Comparison of ENCODE assay signal across 9 cellular contexts in genomic region chr14:77139540-77140342, GRCh38. TPM values are rescaled to one million over a fixed set of nuclear protein-coding genes. Genes with fewer than 3 reads are reported as not detected.
DNase-seq lines count a peak whose midpoint lies in the region; ATAC-seq and TF ChIP-seq lines count a peak whose summit lies in the region.
"Had no signal": no experiment of that assay in that cellular context is flagged by ENCODE, and none has a peak within 500 bp of the region (broad histone marks: within the 10 kb centered on the region; RNA-seq: fewer than 3 reads in every experiment).

No MANE protein-coding gene starts in this region.

- DNase-seq in G401 (ENCODE audit: low spot score) (peak; percentile 58), M059J (ENCODE audit: low read depth) (peak; percentile 22), omental fat pad (ENCODE audit: low spot score) (no peak), NCI-H2029 treated with DMSO at 0.1 percent for 48 hours (lab: John Stamatoyannopoulos, UW) (no peak)

- H3K36me3 Mint-ChIP-seq in nephron (ENCODE audit: low read depth), result no peaks in the 10 kb centered on the region

- H3K4me3 ChIP-seq in ectodermal cell (ENCODE audit: insufficient read depth, low read depth, low read length), result peak overlapping the region; percentile 34

- H3K4me1 ChIP-seq in ectodermal cell (ENCODE audit: control insufficient read depth, insufficient read depth, low read length), result peaks cover 22% of the 10 kb centered on the region

- peaks cover 91% of the 10 kb centered on the region for H3K27me3 Mint-ChIP-seq in nephron (ENCODE audit: low read depth)

- H3K27ac ChIP-seq in VCaP (no peak overlapping the region), ectodermal cell (ENCODE audit: insufficient read depth, low read depth, low read length, poor library complexity, severe bottlenecking) (no peak overlapping the region)
- H3K27ac ChIP-seq: tibial artery had no signal

- no peaks in the 10 kb centered on the region for H3K36me3 ChIP-seq in ectodermal cell (ENCODE audit: control insufficient read depth, insufficient read depth, low read length)
- H3K36me3 ChIP-seq: tibial artery had no signal

- peak overlapping the region; percentile 74 to 77 (median 74) for H3K4me3 Mint-ChIP-seq in nephron

- H3K27me3 ChIP-seq in ectodermal cell (ENCODE audit: control insufficient read depth, insufficient read depth, low read length, poor library complexity, severe bottlenecking), result peaks cover 65% of the 10 kb centered on the region

- H3K27ac Mint-ChIP-seq in nephron, result no peak overlapping the region

- WGBS in ectodermal cell, 2 experiments, result 5 to 6% methylated on average over 49 to 51 of the region's 51 CpGs

- TF ChIP-seq CTCF in VCaP (conservative IDR thresholded peaks at IDR 0.05) (peak; percentile 86), nephron (IDR thresholded peaks at IDR 0.05; ENCODE audit: unreplicated experiment in 3 of 3) (peak; percentile 37 to 59 (median 41)), omental fat pad (IDR thresholded peaks at IDR 0.05) (no peak)

- peaks cover 12% of the 10 kb centered on the region for H3K4me1 Mint-ChIP-seq in nephron

- no peaks in the 10 kb centered on the region for H3K9me3 ChIP-seq in ectodermal cell (ENCODE audit: control insufficient read depth, low read length)
- H3K9me3 ChIP-seq: tibial artery had no signal

- no peaks in the 10 kb centered on the region for H3K9me3 Mint-ChIP-seq in nephron

- in situ Hi-C loops in G401 (cut with HindIII; ENCODE audit: low sequenced_read_pairs), result no loop called here

- ATAC-seq in HG03571 (IDR thresholded peaks at IDR 0.05; ENCODE audit: unreplicated experiment) (no peak), omental fat pad (ENCODE audit: low FRiP score) (no peak)

RNA-seq across cellular contexts. Expression of gene ZDHHC22, which starts 1.9 kb away (rescaled TPM):
- 0.25 TPM in 1 of 2 replicates, not detected in the other for total RNA-seq in G401 (2014; rRNA removed; shearing (Covaris generic))
- 0.02 TPM in 1 of 2 replicates, not detected in the other for total RNA-seq in M059J (2014; rRNA removed; shearing (Covaris generic))
- polyA plus RNA-seq in ectodermal cell (2013, experiment 1 of 4), result 1.7 TPM
- 0.89 TPM for polyA plus RNA-seq in ectodermal cell (2013, experiment 2 of 4)
- 0.91 TPM for polyA plus RNA-seq in ectodermal cell (2013, experiment 3 of 4)
- polyA plus RNA-seq in ectodermal cell (2013, experiment 4 of 4), result 0.97 TPM
- not detected for total RNA-seq in omental fat pad

RNA-seq across cellular contexts. Expression of gene CIPC, which starts 41.7 kb away (rescaled TPM):
- 30.5 and 32.2 TPM in 2 replicates for total RNA-seq in G401 (2014; rRNA removed; shearing (Covaris generic))
- 14.2 and 19.2 TPM in 2 replicates for total RNA-seq in M059J (2014; rRNA removed; shearing (Covaris generic))
- polyA plus RNA-seq in ectodermal cell (2013, experiment 1 of 4), result 23.9 TPM
- 21.8 TPM for polyA plus RNA-seq in ectodermal cell (2013, experiment 2 of 4)
- 19.0 TPM for polyA plus RNA-seq in ectodermal cell (2013, experiment 3 of 4)
- 19.4 TPM for polyA plus RNA-seq in ectodermal cell (2013, experiment 4 of 4)
- total RNA-seq in omental fat pad, result 10 to 100 TPM; 34.2 to 47.3 (median 40.3) TPM

RNA-seq across cellular contexts. Expression of gene TMEM63C, which starts 41.9 kb away (rescaled TPM):
- 0.06 TPM in 1 of 2 replicates, not detected in the other for total RNA-seq in G401 (2014; rRNA removed; shearing (Covaris generic))
- total RNA-seq in M059J (2014; rRNA removed; shearing (Covaris generic)), result 0.20 and 0.39 TPM in 2 replicates
- polyA plus RNA-seq in ectodermal cell (2013, experiment 1 of 4), result 4.2 TPM
- 3.8 TPM for polyA plus RNA-seq in ectodermal cell (2013, experiment 2 of 4)
- 2.7 TPM for polyA plus RNA-seq in ectodermal cell (2013, experiment 3 of 4)
- polyA plus RNA-seq in ectodermal cell (2013, experiment 4 of 4), result 2.1 TPM
- under 1 TPM in 1 of 4 donors, not detected in 3; 0.13 TPM for total RNA-seq in omental fat pad

Comparison
In these comparisons a context has a peak if more than half of its experiments do, and no peak if none do; other contexts are left out.
1. DNase-seq: peak in G401 (single experiment) and M059J (single experiment); none in omental fat pad (single experiment) and NCI-H2029 treated with DMSO at 0.1 percent for 48 hours (single experiment).
2. CTCF ChIP-seq: peak in VCaP (single experiment) and nephron (3 of 3); none in omental fat pad (0 of 3).